1 cellular context compared by ENCODE assay signal in genomic region chr6:105372862-105373182, GRCh38.
TF ChIP-seq lines count a peak whose summit lies in the region.

No MANE protein-coding gene starts in this region.

TF ChIP-seq in WTC11, 78 proteins besides CTCF, POLR2A, EP300 and RAD21 (continued from another document):
- TF ChIP-seq USF2 (CRISPR knock-in tag; IDR thresholded peaks at IDR 0.05) (no peak), GABPB1 (CRISPR knock-in tag; IDR thresholded peaks at IDR 0.05) (no peak), CREM (CRISPR knock-in tag; IDR thresholded peaks at IDR 0.05) (no peak), ESRRA (CRISPR knock-in tag; IDR thresholded peaks at IDR 0.05; ENCODE audit: borderline replicate concordance) (no peak), RELA (CRISPR knock-in tag; IDR thresholded peaks at IDR 0.05; ENCODE audit: borderline replicate concordance) (no peak), TEAD1 (CRISPR knock-in tag; IDR thresholded peaks at IDR 0.05) (no peak), ELF4 (CRISPR knock-in tag; IDR thresholded peaks at IDR 0.05; ENCODE audit: low read depth) (no peak), ATF1 (CRISPR knock-in tag; IDR thresholded peaks at IDR 0.05) (no peak), ATF3 (CRISPR knock-in tag; conservative IDR thresholded peaks at IDR 0.05) (no peak)
